ENCODE assay signal across 8 cellular contexts in genomic region chr3:179323197-179323901, GRCh38. TPM values are rescaled to one million over a fixed set of nuclear protein-coding genes. Genes with fewer than 3 reads are reported as not detected.
DNase-seq lines count a peak whose midpoint lies in the region; ATAC-seq and TF ChIP-seq lines count a peak whose summit lies in the region.

No MANE protein-coding gene starts in this region.

- peaks cover 0 to 42% (median 28%) of the 10 kb centered on the region in 11 experiments; a peak in 15 of 22 replicates for H4K20me1 ChIP-seq in BLaER1 treated with 17β-estradiol and CSF1 and Interleukin-3, amounts not matched to agents 10 nM and 100 nM

- H3K9ac ChIP-seq in BLaER1 treated with 17β-estradiol and CSF1 and Interleukin-3, amounts not matched to agents 10 nM and 100 nM: peak overlapping the region; percentile 91 to 99 (median 96)
- peak overlapping the region; percentile 93 for H3K9ac ChIP-seq in endodermal cell (ENCODE audit: extremely low read depth, low read length, poor library complexity, severe bottlenecking)

- H3K4me2 ChIP-seq in BLaER1 treated with 17β-estradiol and CSF1 and Interleukin-3, amounts not matched to agents 10 nM and 100 nM: peak overlapping the region; percentile 80 to 92 (median 84)

- peaks cover 27 to 35% (median 31%) of the 10 kb centered on the region in 10 experiments for H3K4me1 ChIP-seq in BLaER1 treated with 17β-estradiol and CSF1 and Interleukin-3, amounts not matched to agents 10 nM and 100 nM
- H3K4me1 ChIP-seq in endodermal cell (ENCODE audit: control insufficient read depth, insufficient read depth, low read length): no peaks in the 10 kb centered on the region

- H3K36me3 Mint-ChIP-seq in endodermal cell (ENCODE audit: low read depth) (peaks cover 22% of the 10 kb centered on the region), mesothelial cell of epicardium (peaks cover 7% of the 10 kb centered on the region)

- WGBS in endodermal cell (ENCODE audit: insufficient coverage in 1 of 2, insufficient read length in 1 of 2), 2 experiments: 0% methylated on average over 24 to 76 of the region's 76 CpGs

- no peaks in the 10 kb centered on the region for H3K27me3 ChIP-seq in BLaER1 treated with 17β-estradiol and CSF1 and Interleukin-3, amounts not matched to agents 10 nM and 100 nM
- H3K27me3 ChIP-seq in endodermal cell (ENCODE audit: control insufficient read depth, insufficient read depth, low read length, poor library complexity, severe bottlenecking): no peaks in the 10 kb centered on the region

- H3K4me1 Mint-ChIP-seq in endodermal cell: peaks cover 17% of the 10 kb centered on the region
- peaks cover 27% of the 10 kb centered on the region for H3K4me1 Mint-ChIP-seq in mesothelial cell of epicardium

- H3K36me3 ChIP-seq in BLaER1 treated with 17β-estradiol and CSF1 and Interleukin-3, amounts not matched to agents 10 nM and 100 nM: peaks cover 9 to 36% (median 31%) of the 10 kb centered on the region in 11 experiments; a peak in 21 of 22 replicates
- H3K36me3 ChIP-seq in endodermal cell (ENCODE audit: control insufficient read depth, insufficient read depth, low read length): peaks cover 34% of the 10 kb centered on the region

- H3K4me3 Mint-ChIP-seq in endodermal cell (peak overlapping the region; percentile 84), mesothelial cell of epicardium (peak overlapping the region; percentile 90)

- no peak for TF ChIP-seq CTCF in endodermal cell (conservative IDR thresholded peaks at IDR 0.05)
- TF ChIP-seq CTCF in mesothelial cell of epicardium (IDR thresholded peaks at IDR 0.05; ENCODE audit: unreplicated experiment): no peak

- H3K4me3 ChIP-seq in BLaER1 treated with 17β-estradiol and CSF1 and Interleukin-3, amounts not matched to agents 10 nM and 100 nM: peak overlapping the region; percentile 76 to 96 (median 90)
- H3K4me3 ChIP-seq in endodermal cell (ENCODE audit: low read length): peak overlapping the region; percentile 97

- no peaks in the 10 kb centered on the region for H3K9me3 Mint-ChIP-seq in endodermal cell
- H3K9me3 Mint-ChIP-seq in mesothelial cell of epicardium: no peaks in the 10 kb centered on the region

- H3K9me3 ChIP-seq in BLaER1 treated with 17β-estradiol and CSF1 and Interleukin-3, amounts not matched to agents 10 nM and 100 nM (replicated peaks in 1 of 11): no peaks in the 10 kb centered on the region
- no peaks in the 10 kb centered on the region for H3K9me3 ChIP-seq in endodermal cell (ENCODE audit: control insufficient read depth, low read length)

- ATAC-seq in GM19324 (IDR thresholded peaks at IDR 0.05; ENCODE audit: low FRiP score, unreplicated experiment) (peak; percentile 49), HG03432 (IDR thresholded peaks at IDR 0.05; ENCODE audit: unreplicated experiment) (peak; percentile 43)

- peak overlapping the region; percentile 88 to 98 (median 96) for H3K27ac ChIP-seq in BLaER1 treated with 17β-estradiol and CSF1 and Interleukin-3, amounts not matched to agents 10 nM and 100 nM
- H3K27ac ChIP-seq in endodermal cell (ENCODE audit: low read depth, low read length): peak overlapping the region; percentile 55

- H3K27me3 Mint-ChIP-seq in endodermal cell (ENCODE audit: insufficient read depth) (peaks cover 1% of the 10 kb centered on the region), mesothelial cell of epicardium (ENCODE audit: low read depth) (no peaks in the 10 kb centered on the region)

- DNase-seq in NCI-H82 treated with DMSO at 0.1 percent for 48 hours (lab: John Stamatoyannopoulos, UW; ENCODE audit: unreplicated experiment) (peak; percentile 56), endodermal cell (peak; percentile 83), mesothelial cell of epicardium (ENCODE audit: low spot score in 2 of 2, unreplicated experiment in 2 of 2) (peak; percentile 50 to 69)
- DNase-seq in activated CD8-positive, alpha-beta memory T cell treated with anti-CD3 and anti-CD28 coated beads, Interleukin-2, amount 50 U/mL, for 24 hours (ENCODE audit: extremely low read depth): peak; percentile 15
- peak; percentile 24 to 36 for DNase-seq in stimulated activated CD8-positive, alpha-beta memory T cell treated with anti-CD3 and anti-CD28 coated beads, Interleukin-15, amount 100 ng/mL, for 4 hours (ENCODE audit: low read depth in 2 of 2)

- H3K27ac Mint-ChIP-seq in endodermal cell: peak overlapping the region; percentile 93
- peak overlapping the region; percentile 92 for H3K27ac Mint-ChIP-seq in mesothelial cell of epicardium

RNA-seq across cellular contexts. Expression of gene ZNF639, which starts 0.5 kb away (rescaled TPM):
- total RNA-seq in endodermal cell (10 to 100 TPM; 41.1 to 42.0 TPM), mesothelial cell of epicardium (38.8 to 40.6 TPM (median 40.2 TPM) in 3 replicates)
- 43.7 TPM for polyA plus RNA-seq in endodermal cell (2013, experiment 1 of 2)
- polyA plus RNA-seq in endodermal cell (2013, experiment 2 of 2): 39.5 TPM

RNA-seq across cellular contexts. Expression of gene MFN1, which starts 24.2 kb away (rescaled TPM):
- 10 to 100 TPM; 42.9 to 45.1 TPM for total RNA-seq in endodermal cell
- polyA plus RNA-seq in endodermal cell (2013, experiment 1 of 2): 40.9 TPM
- polyA plus RNA-seq in endodermal cell (2013, experiment 2 of 2): 38.0 TPM
- total RNA-seq in mesothelial cell of epicardium: 61.0 to 65.5 TPM (median 64.7 TPM) in 3 replicates

Comparison
In these comparisons a context has a peak if more than half of its experiments do, and no peak if none do; other contexts are left out.
1. Peak in every context shown above with its lines: DNase-seq, ATAC-seq, H3K4me3 ChIP-seq and H3K27ac ChIP-seq.
2. DNase-seq: peak in every context shown above with its lines; median percentile 83 in endodermal cell; 60 in mesothelial cell of epicardium; 56 in NCI-H82 treated with DMSO at 0.1 percent for 48 hours; 30 in stimulated activated CD8-positive, alpha-beta memory T cell treated with anti-CD3 and anti-CD28 coated beads, Interleukin-15, amount 100 ng/mL, for 4 hours; 15 in activated CD8-positive, alpha-beta memory T cell treated with anti-CD3 and anti-CD28 coated beads, Interleukin-2, amount 50 U/mL, for 24 hours.